Comparison of ENCODE assay signal across 22 cellular contexts in the genomic region with DNA sequence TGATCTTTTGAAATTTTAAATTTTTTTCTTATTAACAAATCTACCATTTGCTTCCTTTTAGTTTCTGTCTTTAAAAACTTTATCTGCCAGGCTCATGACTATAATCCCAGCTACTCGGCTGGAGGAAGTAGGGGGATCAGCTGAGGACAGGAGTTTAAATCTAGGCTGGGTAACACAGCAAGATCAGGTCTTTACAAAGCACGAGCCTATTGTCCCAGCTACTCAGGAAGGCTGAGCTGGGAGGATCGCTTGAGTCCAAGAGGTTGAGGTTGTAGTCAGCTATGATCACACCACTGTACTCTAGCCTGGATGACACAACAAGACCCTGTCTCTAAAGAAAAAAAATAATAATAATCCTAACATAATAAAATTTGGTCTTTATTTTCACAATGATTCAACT.
"Had no signal": no experiment of that assay in that cellular context is flagged by ENCODE, and none has a peak within 500 bp of the region (broad histone marks: within the 10 kb centered on the region; RNA-seq: fewer than 3 reads in every experiment).

No MANE protein-coding gene starts in this region.

- H3K27me3 ChIP-seq: esophagus muscularis mucosa, gastrocnemius medialis, heart right ventricle, ovary, right atrium auricular region, sigmoid colon had no signal

- H3K4me1 ChIP-seq: esophagus muscularis mucosa, gastrocnemius medialis, right atrium auricular region had no signal

- H3K27ac Mint-ChIP-seq: dendritic cell treated with granulocyte-macrophage colony-stimulating factor and Interleukin-4, amounts not matched to agents 40 ng/mL and 50 ng/mL, for 4 days; type B pancreatic cell had no signal

- ATAC-seq: effector memory CD8-positive, alpha-beta T cell; gastrocnemius medialis; heart right ventricle; left lobe of liver; mucosa of descending colon; naive thymus-derived CD8-positive, alpha-beta T cell had no signal

- H3K9me3 Mint-ChIP-seq: dendritic cell treated with granulocyte-macrophage colony-stimulating factor and Interleukin-4, amounts not matched to agents 40 ng/mL and 50 ng/mL, for 4 days; effector memory CD8-positive, alpha-beta T cell; naive thymus-derived CD8-positive, alpha-beta T cell; type B pancreatic cell had no signal

- H3K27me3 Mint-ChIP-seq: dendritic cell treated with granulocyte-macrophage colony-stimulating factor and Interleukin-4, amounts not matched to agents 40 ng/mL and 50 ng/mL, for 4 days; effector memory CD8-positive, alpha-beta T cell; naive thymus-derived CD8-positive, alpha-beta T cell; type B pancreatic cell had no signal

- H3K9me3 ChIP-seq: esophagus muscularis mucosa, gastrocnemius medialis, heart right ventricle, mucosa of descending colon, ovary, right atrium auricular region, sigmoid colon had no signal

- H3K4me3 Mint-ChIP-seq: dendritic cell treated with granulocyte-macrophage colony-stimulating factor and Interleukin-4, amounts not matched to agents 40 ng/mL and 50 ng/mL, for 4 days; effector memory CD8-positive, alpha-beta T cell; naive thymus-derived CD8-positive, alpha-beta T cell; neural crest cell; type B pancreatic cell had no signal

- H3K4me3 ChIP-seq: esophagus muscularis mucosa, gastrocnemius medialis, heart right ventricle, mucosa of descending colon, ovary, right atrium auricular region, sigmoid colon, skin epidermis had no signal

- DNase-seq: effector memory CD8-positive, alpha-beta T cell; gastrocnemius medialis; heart right ventricle; hypothalamus; islet precursor cell; mammary epithelial cell; mucosa of descending colon; naive thymus-derived CD8-positive, alpha-beta T cell; nucleus accumbens; ovary; sigmoid colon; stimulated activated CD4-positive, alpha-beta T cell treated with anti-CD3 and anti-CD28 coated beads, Interleukin-12 subunit alpha, Interleukin-12 subunit beta, amount 100 ng/mL, for 4 hours; stimulated activated naive CD4-positive, alpha-beta T cell treated with Interleukin-2 at 50 U/mL for 16 hours had no signal

- H3K36me3 ChIP-seq: gastrocnemius medialis, ovary had no signal

- H3K27ac ChIP-seq: epithelial cell of prostate, esophagus muscularis mucosa, gastrocnemius medialis, heart right ventricle, ovary, right atrium auricular region, sigmoid colon, skin epidermis had no signal

- FAIRE-seq: urothelium cell line had no signal
